Comparison of ENCODE assay signal across 13 cellular contexts in the genomic region with DNA sequence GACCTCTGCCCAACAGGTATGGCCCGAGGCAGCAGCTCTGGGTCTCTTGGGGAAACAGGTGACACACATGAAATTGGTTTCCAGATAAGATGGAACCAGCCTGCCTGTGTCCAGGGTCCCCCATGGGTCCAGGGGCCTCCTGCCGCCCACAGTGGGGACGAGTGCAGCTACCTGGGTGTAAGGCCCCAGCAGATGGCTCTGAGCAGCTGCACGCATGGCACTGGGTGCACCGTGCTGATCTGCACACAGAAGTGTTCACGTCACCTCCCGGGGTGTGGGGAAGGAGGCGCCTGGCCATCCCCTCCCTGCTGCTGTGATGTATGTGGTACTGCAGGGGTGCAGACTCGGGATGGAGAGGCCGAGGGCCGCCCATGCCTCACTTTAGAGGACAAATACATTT.
DNase-seq lines count a peak whose midpoint lies in the region; ATAC-seq and TF ChIP-seq lines count a peak whose summit lies in the region.
"Had no signal": no experiment of that assay in that cellular context is flagged by ENCODE, and none has a peak within 500 bp of the region (broad histone marks: within the 10 kb centered on the region; RNA-seq: fewer than 3 reads in every experiment).

No MANE protein-coding gene starts in this region.

- no peak overlapping the region for H3K14ac ChIP-seq in neuronal stem cell (ENCODE audit: low read length)

- peak overlapping the region in 8 of 11 experiments; percentile 73 to 95 (median 86); a peak in 15 of 22 replicates for H3K4me2 ChIP-seq in BLaER1 treated with 17β-estradiol and CSF1 and Interleukin-3, amounts not matched to agents 10 nM and 100 nM
- no peak overlapping the region for H3K4me2 ChIP-seq in neuronal stem cell (ENCODE audit: insufficient read depth, low read length, poor library complexity, severe bottlenecking)

- H3K4me1 ChIP-seq in BLaER1 treated with 17β-estradiol and CSF1 and Interleukin-3, amounts not matched to agents 10 nM and 100 nM: peaks cover 7 to 74% (median 56%) of the 10 kb centered on the region in 10 experiments
- H3K4me1 ChIP-seq in RWPE2 (ENCODE audit: insufficient read depth, poor library complexity, severe bottlenecking) (no peaks in the 10 kb centered on the region), neuronal stem cell (ENCODE audit: control insufficient read depth in 2 of 2, insufficient read depth in 1 of 2, low read depth in 1 of 2, low read length in 2 of 2) (no peaks in the 10 kb centered on the region)
- H3K4me1 ChIP-seq: HAP-1 had no signal

- TF ChIP-seq CTCF in RWPE2 (IDR thresholded peaks at IDR 0.05; ENCODE audit: poor library complexity, severe bottlenecking): no peak

- peaks cover 0 to 77% (median 36%) of the 10 kb centered on the region in 11 experiments; a peak in 16 of 22 replicates for H4K20me1 ChIP-seq in BLaER1 treated with 17β-estradiol and CSF1 and Interleukin-3, amounts not matched to agents 10 nM and 100 nM

- H3K36me3 ChIP-seq in BLaER1 treated with 17β-estradiol and CSF1 and Interleukin-3, amounts not matched to agents 10 nM and 100 nM: peaks cover 37 to 97% (median 56%) of the 10 kb centered on the region in 11 experiments
- H3K36me3 ChIP-seq in RWPE2 (ENCODE audit: low read depth) (peaks cover 79% of the 10 kb centered on the region), neuronal stem cell (replicated peaks in 1 of 2; ENCODE audit: control insufficient read depth in 2 of 2, insufficient read depth in 2 of 2, low read length in 2 of 2) (peaks cover 42 to 77% of the 10 kb centered on the region in 2 donors)

- no peaks in the 10 kb centered on the region; a peak in 1 of 22 replicates for H3K9me3 ChIP-seq in BLaER1 treated with 17β-estradiol and CSF1 and Interleukin-3, amounts not matched to agents 10 nM and 100 nM (replicated peaks in 1 of 11)
- no peaks in the 10 kb centered on the region for H3K9me3 ChIP-seq in RWPE2 (ENCODE audit: severe bottlenecking)
- H3K9me3 ChIP-seq in neuronal stem cell (replicated peaks in 1 of 2; ENCODE audit: control insufficient read depth in 2 of 2, insufficient read depth in 1 of 2, low read depth in 1 of 2, low read length in 2 of 2): no peaks in the 10 kb centered on the region
- H3K9me3 ChIP-seq: HAP-1 had no signal

- WGBS in neuronal stem cell (ENCODE audit: extremely low coverage in 2 of 2, insufficient read length in 2 of 2, insufficient replicate concordance in 1 of 2), 2 donors: no CpG with 5 or more reads among the region's 11 CpGs

- H3K27ac ChIP-seq in BLaER1 treated with 17β-estradiol and CSF1 and Interleukin-3, amounts not matched to agents 10 nM and 100 nM: 0 out of 22 replicates have a peak overlapping the region, but pooled peaks of 2 of the 11 experiments have one; percentile 12 to 70
- H3K27ac ChIP-seq in RWPE2 (ENCODE audit: poor library complexity, severe bottlenecking): no peak overlapping the region
- H3K27ac ChIP-seq in neuronal stem cell (replicated peaks; ENCODE audit: low read length): no peak overlapping the region
- no peak overlapping the region for H3K27ac ChIP-seq in substantia nigra (ENCODE audit: low read depth, low read length, poor library complexity, severe bottlenecking)
- H3K27ac ChIP-seq: C4-2B had no signal

- peak overlapping the region in 2 of 11 experiments; percentile 7 to 12; a peak in 1 of 22 replicates for H3K9ac ChIP-seq in BLaER1 treated with 17β-estradiol and CSF1 and Interleukin-3, amounts not matched to agents 10 nM and 100 nM
- no peak overlapping the region for H3K9ac ChIP-seq in neuronal stem cell (ENCODE audit: low read depth, low read length, poor library complexity)

- intact Hi-C loops in left colon (cut with DNase I, micrococcal nuclease): no loop called here

- H2BK12ac ChIP-seq in neuronal stem cell (ENCODE audit: low read length): no peak overlapping the region

- peak; percentile 57 for DNase-seq in NCI-H2171 (lab: John Stamatoyannopoulos, UW)
- peak; percentile 66 for DNase-seq in RWPE2 (ENCODE audit: low spot score)
- DNase-seq in neuronal stem cell (ENCODE audit: low spot score): no peak
- DNase-seq in substantia nigra (lab: John Stamatoyannopoulos, UW): no peak
- no peak for DNase-seq in left colon
- no peak for DNase-seq in activated CD4-positive, CD25-positive, alpha-beta regulatory T cell treated with anti-CD3 and anti-CD28 coated beads, Interleukin-2, amount 50 U/mL, for 72 hours
- no peak for DNase-seq in pons (ENCODE audit: low spot score)
- DNase-seq: Calu3; CD4-positive, alpha-beta memory T cell; DMS 273 treated with DMSO at 0.1 percent for 48 hours had no signal

- peak overlapping the region; percentile 43 for H4K8ac ChIP-seq in neuronal stem cell (ENCODE audit: low read depth, low read length)

- H2BK5ac ChIP-seq in neuronal stem cell (ENCODE audit: low read length): no peak overlapping the region

- H4K91ac ChIP-seq in neuronal stem cell (ENCODE audit: low read depth, low read length, poor library complexity): no peak overlapping the region

- peak overlapping the region; percentile 78 for H3K4ac ChIP-seq in neuronal stem cell (ENCODE audit: low read length)

- no peak overlapping the region for H2BK120ac ChIP-seq in neuronal stem cell (ENCODE audit: low read depth, low read length)

- H3K79me1 ChIP-seq in neuronal stem cell (ENCODE audit: low read depth, low read length): peaks cover 14% of the 10 kb centered on the region

- H3K4me3 ChIP-seq in BLaER1 treated with 17β-estradiol and CSF1 and Interleukin-3, amounts not matched to agents 10 nM and 100 nM: no peak overlapping the region
- H3K4me3 ChIP-seq in RWPE2 (ENCODE audit: severe bottlenecking): no peak overlapping the region
- no peak overlapping the region for H3K4me3 ChIP-seq in neuronal stem cell (ENCODE audit: low read length in 2 of 2)
- H3K4me3 ChIP-seq: HAP-1 had no signal

- no peak overlapping the region for H2AFZ ChIP-seq in neuronal stem cell (ENCODE audit: low read length)

- H2AK5ac ChIP-seq in neuronal stem cell (ENCODE audit: low read depth, low read length): no peak overlapping the region

- ATAC-seq in RWPE2 (ENCODE audit: low read depth) (no peak), left colon (no peak)

- peak overlapping the region; percentile 89 for H3K23ac ChIP-seq in neuronal stem cell (ENCODE audit: low read depth, low read length, poor library complexity)

- H3K18ac ChIP-seq in neuronal stem cell (ENCODE audit: low read length): no peak overlapping the region

- H3K27me3 ChIP-seq in BLaER1 treated with 17β-estradiol and CSF1 and Interleukin-3, amounts not matched to agents 10 nM and 100 nM: no peaks in the 10 kb centered on the region
- H3K27me3 ChIP-seq in RWPE2 (ENCODE audit: insufficient read depth, poor library complexity, severe bottlenecking) (no peaks in the 10 kb centered on the region), neuronal stem cell (ENCODE audit: control insufficient read depth in 3 of 3, insufficient read depth in 3 of 3, low read depth in 1 of 3, low read length in 3 of 3) (no peaks in the 10 kb centered on the region)

- no peak overlapping the region for H2BK15ac ChIP-seq in neuronal stem cell (ENCODE audit: low read length)

Comparison
In these comparisons a context has a peak if more than half of its experiments do, and no peak if none do; other contexts are left out.
1. DNase-seq: peak in NCI-H2171 (single experiment) and RWPE2 (single experiment); none in neuronal stem cell (single experiment), substantia nigra (0 of 49), left colon (0 of 2), activated CD4-positive, CD25-positive, alpha-beta regulatory T cell treated with anti-CD3 and anti-CD28 coated beads, Interleukin-2, amount 50 U/mL, for 72 hours (single experiment) and pons (single experiment).